1 cellular context compared by ENCODE assay signal in genomic region chr17:82384730-82385429, GRCh38.
A peak's percentile ranks its signal among the peaks of the same experiment; 100 is the strongest.
TF ChIP-seq lines count a peak whose summit lies in the region.

No MANE protein-coding gene starts in this region.

TF ChIP-seq in H1, 55 proteins besides CTCF, POLR2A, EP300 and RAD21:
- TF ChIP-seq GABPA (IDR thresholded peaks at IDR 0.05; ENCODE audit: borderline replicate concordance, insufficient read depth, low read length) (0 out of 2 replicates have a peak, but pooled peaks have one; percentile 19), SP4 (IDR thresholded peaks at IDR 0.05; ENCODE audit: low read length) (no peak)
- TF ChIP-seq, protein P1, sequence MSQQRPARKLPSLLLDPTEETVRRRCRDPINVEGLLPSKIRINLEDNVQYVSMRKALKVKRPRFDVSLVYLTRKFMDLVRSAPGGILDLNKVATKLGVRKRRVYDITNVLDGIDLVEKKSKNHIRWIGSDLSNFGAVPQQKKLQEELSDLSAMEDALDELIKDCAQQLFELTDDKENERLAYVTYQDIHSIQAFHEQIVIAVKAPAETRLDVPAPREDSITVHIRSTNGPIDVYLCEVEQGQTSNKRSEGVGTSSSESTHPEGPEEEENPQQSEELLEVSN (IDR thresholded peaks at IDR 0.05): no peak
TF ChIP-seq in H1: peak in this region for 1.
